1 cellular context compared by ENCODE assay signal in genomic region chr6:147207851-147208754, GRCh38.
TF ChIP-seq lines count a peak whose summit lies in the region.

No MANE protein-coding gene starts in this region.

TF ChIP-seq in IMR-90, 13 proteins besides CTCF, POLR2A, EP300 and RAD21:
- TF ChIP-seq FOS (IDR thresholded peaks at IDR 0.05; ENCODE audit: low read depth, low read length) (no peak), SMC3 (IDR thresholded peaks at IDR 0.05; ENCODE audit: low read depth, low read length) (no peak), MAFK (IDR thresholded peaks at IDR 0.05; ENCODE audit: low read depth, low read length) (no peak), CHD1 (IDR thresholded peaks at IDR 0.05; ENCODE audit: low read depth, low read length) (no peak), USF2 (IDR thresholded peaks at IDR 0.05; ENCODE audit: low read depth, low read length) (no peak), ELK1 (IDR thresholded peaks at IDR 0.05; ENCODE audit: borderline replicate concordance, low read depth, low read length) (no peak), RCOR1 (IDR thresholded peaks at IDR 0.05; ENCODE audit: insufficient replicate concordance, low read length) (no peak), CEBPB (IDR thresholded peaks at IDR 0.05; ENCODE audit: low read depth, low read length) (no peak), MXI1 (IDR thresholded peaks at IDR 0.05; ENCODE audit: borderline replicate concordance, low read depth, low read length) (no peak), BHLHE40 (IDR thresholded peaks at IDR 0.05; ENCODE audit: low read depth, low read length) (no peak), NFE2L2 (IDR thresholded peaks at IDR 0.05; ENCODE audit: low read depth, low read length) (no peak), MAZ (IDR thresholded peaks at IDR 0.05; ENCODE audit: borderline replicate concordance, low read depth, low read length) (no peak), RFX5 (IDR thresholded peaks at IDR 0.05; ENCODE audit: low read depth, low read length) (no peak)
TF ChIP-seq in IMR-90: peak in this region for 0.
